1 cellular context compared by ENCODE assay signal in the genomic region with DNA sequence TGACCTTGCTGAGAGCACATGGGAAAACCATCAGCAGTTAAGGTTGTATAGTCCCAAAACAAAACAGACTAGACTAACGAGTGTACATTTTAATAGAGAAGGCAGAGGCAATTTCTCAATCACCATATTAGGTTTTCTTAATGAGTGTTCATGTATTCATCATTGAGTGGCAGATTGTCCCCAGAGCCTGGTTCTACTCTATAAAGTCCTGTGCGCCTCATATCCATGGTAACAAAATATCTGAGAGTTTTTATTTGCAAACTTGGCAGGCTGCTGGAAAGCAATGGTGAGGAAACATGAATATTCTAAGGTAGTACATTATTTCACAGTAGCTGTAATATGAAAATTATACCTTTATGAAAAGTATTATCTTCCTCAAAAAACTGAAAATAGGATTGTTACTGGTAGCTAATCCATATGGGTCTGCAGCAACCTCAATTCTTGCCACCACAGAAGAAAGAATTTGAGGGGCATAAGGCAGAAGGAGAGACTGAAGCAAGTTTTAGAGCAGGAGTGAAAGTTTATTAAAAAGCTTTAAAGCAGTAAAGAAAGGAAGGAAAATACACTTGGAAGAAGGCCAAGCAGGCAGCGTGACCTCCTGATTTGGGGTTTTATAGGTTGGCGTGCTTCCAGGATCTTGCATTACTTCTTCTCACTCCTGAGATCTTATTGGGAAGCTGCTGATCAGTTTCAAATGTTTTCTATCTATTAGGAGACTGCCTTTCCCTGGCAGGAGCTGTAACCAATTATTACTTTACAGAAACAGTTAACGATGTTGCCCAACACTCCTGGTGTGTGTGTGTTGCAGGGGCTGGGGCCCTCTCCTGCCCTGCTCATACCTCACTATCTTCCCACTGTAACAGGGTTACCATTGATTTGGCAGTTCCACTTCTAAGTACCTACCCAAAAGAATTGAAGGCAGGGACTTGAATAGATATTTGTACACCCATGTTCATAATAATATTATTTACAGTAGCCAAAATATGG.
A peak's percentile ranks its signal among the peaks of the same experiment; 100 is the strongest.
TF ChIP-seq lines count a peak whose summit lies in the region.

No MANE protein-coding gene starts in this region.

TF ChIP-seq in HEK293, 187 proteins besides CTCF, POLR2A, EP300 and RAD21 (continued from another document):
- TF ChIP-seq, protein P1, sequence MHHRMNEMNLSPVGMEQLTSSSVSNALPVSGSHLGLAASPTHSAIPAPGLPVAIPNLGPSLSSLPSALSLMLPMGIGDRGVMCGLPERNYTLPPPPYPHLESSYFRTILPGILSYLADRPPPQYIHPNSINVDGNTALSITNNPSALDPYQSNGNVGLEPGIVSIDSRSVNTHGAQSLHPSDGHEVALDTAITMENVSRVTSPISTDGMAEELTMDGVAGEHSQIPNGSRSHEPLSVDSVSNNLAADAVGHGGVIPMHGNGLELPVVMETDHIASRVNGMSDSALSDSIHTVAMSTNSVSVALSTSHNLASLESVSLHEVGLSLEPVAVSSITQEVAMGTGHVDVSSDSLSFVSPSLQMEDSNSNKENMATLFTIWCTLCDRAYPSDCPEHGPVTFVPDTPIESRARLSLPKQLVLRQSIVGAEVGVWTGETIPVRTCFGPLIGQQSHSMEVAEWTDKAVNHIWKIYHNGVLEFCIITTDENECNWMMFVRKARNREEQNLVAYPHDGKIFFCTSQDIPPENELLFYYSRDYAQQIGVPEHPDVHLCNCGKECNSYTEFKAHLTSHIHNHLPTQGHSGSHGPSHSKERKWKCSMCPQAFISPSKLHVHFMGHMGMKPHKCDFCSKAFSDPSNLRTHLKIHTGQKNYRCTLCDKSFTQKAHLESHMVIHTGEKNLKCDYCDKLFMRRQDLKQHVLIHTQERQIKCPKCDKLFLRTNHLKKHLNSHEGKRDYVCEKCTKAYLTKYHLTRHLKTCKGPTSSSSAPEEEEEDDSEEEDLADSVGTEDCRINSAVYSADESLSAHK (tag by site-specific recombination; IDR thresholded peaks at IDR 0.05): 0 out of 2 replicates have a peak, but pooled peaks have one; percentile 51
- TF ChIP-seq, protein P2, sequence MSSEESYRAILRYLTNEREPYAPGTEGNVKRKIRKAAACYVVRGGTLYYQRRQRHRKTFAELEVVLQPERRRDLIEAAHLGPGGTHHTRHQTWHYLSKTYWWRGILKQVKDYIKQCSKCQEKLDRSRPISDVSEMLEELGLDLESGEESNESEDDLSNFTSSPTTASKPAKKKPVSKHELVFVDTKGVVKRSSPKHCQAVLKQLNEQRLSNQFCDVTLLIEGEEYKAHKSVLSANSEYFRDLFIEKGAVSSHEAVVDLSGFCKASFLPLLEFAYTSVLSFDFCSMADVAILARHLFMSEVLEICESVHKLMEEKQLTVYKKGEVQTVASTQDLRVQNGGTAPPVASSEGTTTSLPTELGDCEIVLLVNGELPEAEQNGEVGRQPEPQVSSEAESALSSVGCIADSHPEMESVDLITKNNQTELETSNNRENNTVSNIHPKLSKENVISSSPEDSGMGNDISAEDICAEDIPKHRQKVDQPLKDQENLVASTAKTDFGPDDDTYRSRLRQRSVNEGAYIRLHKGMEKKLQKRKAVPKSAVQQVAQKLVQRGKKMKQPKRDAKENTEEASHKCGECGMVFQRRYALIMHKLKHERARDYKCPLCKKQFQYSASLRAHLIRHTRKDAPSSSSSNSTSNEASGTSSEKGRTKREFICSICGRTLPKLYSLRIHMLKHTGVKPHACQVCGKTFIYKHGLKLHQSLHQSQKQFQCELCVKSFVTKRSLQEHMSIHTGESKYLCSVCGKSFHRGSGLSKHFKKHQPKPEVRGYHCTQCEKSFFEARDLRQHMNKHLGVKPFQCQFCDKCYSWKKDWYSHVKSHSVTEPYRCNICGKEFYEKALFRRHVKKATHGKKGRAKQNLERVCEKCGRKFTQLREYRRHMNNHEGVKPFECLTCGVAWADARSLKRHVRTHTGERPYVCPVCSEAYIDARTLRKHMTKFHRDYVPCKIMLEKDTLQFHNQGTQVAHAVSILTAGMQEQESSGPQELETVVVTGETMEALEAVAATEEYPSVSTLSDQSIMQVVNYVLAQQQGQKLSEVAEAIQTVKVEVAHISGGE (tag by site-specific recombination; conservative IDR thresholded peaks at IDR 0.05; ENCODE audit: low read depth): peak; percentile 92
- TF ChIP-seq ZNF639 (tag by site-specific recombination; IDR thresholded peaks at IDR 0.05): no peak
- TF ChIP-seq MEIS1 (CRISPR knock-in tag; IDR thresholded peaks at IDR 0.05; ENCODE audit: borderline replicate concordance): no peak
